ENCODE assay signal across 8 cellular contexts in the genomic region with DNA sequence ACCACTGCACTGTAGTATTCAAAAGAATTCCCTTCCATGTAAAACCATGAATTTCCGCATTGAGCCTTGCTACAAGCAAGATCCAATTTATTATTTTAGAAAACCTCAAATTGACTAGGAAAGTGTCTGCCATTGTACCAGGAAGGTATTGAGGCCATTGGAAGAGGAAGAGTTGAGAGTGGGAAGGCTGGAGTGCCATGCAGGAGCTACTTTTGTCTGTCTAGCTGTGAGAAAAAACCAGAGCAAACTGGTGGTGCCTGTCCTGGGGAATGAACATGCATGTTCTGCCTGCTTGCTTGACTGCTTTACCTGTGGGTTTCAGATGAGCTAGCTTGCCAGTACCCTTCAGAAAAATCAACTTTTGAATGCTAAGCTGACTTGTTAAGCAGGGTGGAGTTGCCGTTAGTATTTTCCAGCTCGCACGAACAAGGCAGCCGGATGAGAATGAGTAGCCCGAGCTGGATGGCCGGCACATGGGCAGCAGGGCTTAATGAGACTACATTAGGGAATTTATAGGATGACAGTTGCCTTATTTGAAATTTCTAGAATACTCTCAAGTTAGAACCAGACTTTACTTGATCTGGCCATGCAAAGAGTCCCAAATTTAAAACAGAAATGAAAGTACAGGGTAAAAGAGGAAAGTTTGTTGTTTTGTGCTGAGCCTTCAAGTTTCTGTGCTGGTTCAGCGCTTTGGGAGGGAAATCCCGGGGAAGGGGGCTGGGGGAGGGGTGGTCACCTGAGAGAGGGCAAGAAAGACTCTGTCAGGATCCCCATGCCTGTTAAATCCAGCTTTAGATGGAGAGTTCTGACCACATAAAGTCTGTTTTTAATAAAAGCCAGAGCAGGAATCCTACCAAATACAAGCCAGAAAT. TPM values are rescaled to one million over a fixed set of nuclear protein-coding genes. Genes with fewer than 3 reads are reported as not detected.
DNase-seq lines count a peak whose midpoint lies in the region; ATAC-seq and TF ChIP-seq lines count a peak whose summit lies in the region.

No MANE protein-coding gene starts in this region.

- H3K27ac Mint-ChIP-seq in activated T-cell treated with anti-CD3 and anti-CD28 coated beads, Interleukin-2, amount 50 U/mL, for 72 hours = no peak overlapping the region
- H3K27ac Mint-ChIP-seq in activated T-cell treated with anti-CD3 and anti-CD28 coated beads, Interleukin-2, amount 50 U/mL, for 24 hours = no peak overlapping the region
- H3K27ac Mint-ChIP-seq in progenitor cell of endocrine pancreas = peak overlapping the region; percentile 42
- peak overlapping the region in 1 of 2 donors; percentile 16 for H3K27ac Mint-ChIP-seq in natural killer cell treated with Interleukin-12 subunit alpha and Interleukin-12 subunit beta and Interleukin-15 and Interleukin-18, amount 100 ng/mL, for 72 hours

- peak overlapping the region; percentile 3 to 32 for H3K4me3 Mint-ChIP-seq in activated T-cell treated with anti-CD3 and anti-CD28 coated beads, Interleukin-2, amount 50 U/mL, for 72 hours
- no peak overlapping the region for H3K4me3 Mint-ChIP-seq in activated T-cell treated with anti-CD3 and anti-CD28 coated beads, Interleukin-2, amount 50 U/mL, for 24 hours
- H3K4me3 Mint-ChIP-seq in progenitor cell of endocrine pancreas (ENCODE audit: low read depth) = no peak overlapping the region
- no peak overlapping the region for H3K4me3 Mint-ChIP-seq in natural killer cell treated with Interleukin-12 subunit alpha and Interleukin-12 subunit beta and Interleukin-15 and Interleukin-18, amount 100 ng/mL, for 72 hours

- peaks cover 54% of the 10 kb centered on the region for H3K4me1 Mint-ChIP-seq in activated T-cell treated with anti-CD3 and anti-CD28 coated beads, Interleukin-2, amount 50 U/mL, for 72 hours (ENCODE audit: low read depth)
- peaks cover 51% of the 10 kb centered on the region for H3K4me1 Mint-ChIP-seq in activated T-cell treated with anti-CD3 and anti-CD28 coated beads, Interleukin-2, amount 50 U/mL, for 24 hours (ENCODE audit: low read depth)
- H3K4me1 Mint-ChIP-seq in progenitor cell of endocrine pancreas (ENCODE audit: low read depth) = peaks cover 29% of the 10 kb centered on the region
- H3K4me1 Mint-ChIP-seq in natural killer cell treated with Interleukin-12 subunit alpha and Interleukin-12 subunit beta and Interleukin-15 and Interleukin-18, amount 100 ng/mL, for 72 hours (ENCODE audit: low read depth in 2 of 2) = peaks cover 16 to 32% of the 10 kb centered on the region in 2 donors

- no peak for TF ChIP-seq CTCF in epithelial cell of esophagus (IDR thresholded peaks at IDR 0.05; ENCODE audit: insufficient read depth, low read depth, low read length, missing control alignments)
- TF ChIP-seq CTCF in progenitor cell of endocrine pancreas (IDR thresholded peaks at IDR 0.05; ENCODE audit: unreplicated experiment) = no peak

- no peaks in the 10 kb centered on the region for H3K9me3 Mint-ChIP-seq in activated T-cell treated with anti-CD3 and anti-CD28 coated beads, Interleukin-2, amount 50 U/mL, for 72 hours
- H3K9me3 Mint-ChIP-seq in activated T-cell treated with anti-CD3 and anti-CD28 coated beads, Interleukin-2, amount 50 U/mL, for 24 hours = no peaks in the 10 kb centered on the region
- H3K9me3 Mint-ChIP-seq in progenitor cell of endocrine pancreas (ENCODE audit: low read depth) = no peaks in the 10 kb centered on the region
- no peaks in the 10 kb centered on the region for H3K9me3 Mint-ChIP-seq in natural killer cell treated with Interleukin-12 subunit alpha and Interleukin-12 subunit beta and Interleukin-15 and Interleukin-18, amount 100 ng/mL, for 72 hours

- H3K4me3 ChIP-seq in epithelial cell of esophagus (ENCODE audit: low read length) = no peak overlapping the region

- DNase-seq in activated T-cell treated with anti-CD3 and anti-CD28 coated beads, Interleukin-2, amount 50 U/mL, for 72 hours = no peak
- DNase-seq in activated T-cell treated with anti-CD3 and anti-CD28 coated beads, Interleukin-2, amount 50 U/mL, for 24 hours = no peak
- DNase-seq in epithelial cell of esophagus (ENCODE audit: low read depth) (peak; percentile 31), progenitor cell of endocrine pancreas (ENCODE audit: low spot score, unreplicated experiment) (no peak), NCI-H526 treated with DMSO at 0.1 percent for 48 hours (lab: John Stamatoyannopoulos, UW) (no peak), GM19240 (ENCODE audit: insufficient read length, low spot score) (no peak)
- no peak for DNase-seq in natural killer cell treated with Interleukin-12 subunit alpha and Interleukin-12 subunit beta and Interleukin-15 and Interleukin-18, amount 100 ng/mL, for 72 hours (ENCODE audit: low spot score)

- no peaks in the 10 kb centered on the region for H3K27me3 Mint-ChIP-seq in activated T-cell treated with anti-CD3 and anti-CD28 coated beads, Interleukin-2, amount 50 U/mL, for 72 hours (ENCODE audit: low read depth)
- no peaks in the 10 kb centered on the region for H3K27me3 Mint-ChIP-seq in activated T-cell treated with anti-CD3 and anti-CD28 coated beads, Interleukin-2, amount 50 U/mL, for 24 hours
- no peaks in the 10 kb centered on the region for H3K27me3 Mint-ChIP-seq in progenitor cell of endocrine pancreas
- H3K27me3 Mint-ChIP-seq in natural killer cell treated with Interleukin-12 subunit alpha and Interleukin-12 subunit beta and Interleukin-15 and Interleukin-18, amount 100 ng/mL, for 72 hours = peaks cover 0 to 2% of the 10 kb centered on the region in 2 donors

- ATAC-seq in activated T-cell treated with anti-CD3 and anti-CD28 coated beads, Interleukin-2, amount 50 U/mL, for 72 hours (replicated peaks in 1 of 2) = no peak
- ATAC-seq in HG03139 (IDR thresholded peaks at IDR 0.05; ENCODE audit: unreplicated experiment) = peak; percentile 49
- no peak for ATAC-seq in natural killer cell treated with Interleukin-12 subunit alpha and Interleukin-12 subunit beta and Interleukin-15 and Interleukin-18, amount 100 ng/mL, for 72 hours

- H3K36me3 Mint-ChIP-seq in activated T-cell treated with anti-CD3 and anti-CD28 coated beads, Interleukin-2, amount 50 U/mL, for 72 hours (ENCODE audit: insufficient read depth in 2 of 2) = peaks cover 0 to 2% of the 10 kb centered on the region in 2 donors
- H3K36me3 Mint-ChIP-seq in activated T-cell treated with anti-CD3 and anti-CD28 coated beads, Interleukin-2, amount 50 U/mL, for 24 hours (ENCODE audit: low read depth) = no peaks in the 10 kb centered on the region
- H3K36me3 Mint-ChIP-seq in progenitor cell of endocrine pancreas (ENCODE audit: insufficient read depth) = peaks cover 5% of the 10 kb centered on the region
- no peaks in the 10 kb centered on the region for H3K36me3 Mint-ChIP-seq in natural killer cell treated with Interleukin-12 subunit alpha and Interleukin-12 subunit beta and Interleukin-15 and Interleukin-18, amount 100 ng/mL, for 72 hours

RNA-seq across cellular contexts. Expression of gene C1orf105, which starts 29.6 kb away (rescaled TPM):
- total RNA-seq in activated T-cell treated with anti-CD3 and anti-CD28 coated beads, Interleukin-2, amount 50 U/mL, for 72 hours = not detected
- total RNA-seq in progenitor cell of endocrine pancreas = not detected in 2 replicates
- total RNA-seq in natural killer cell treated with Interleukin-12 subunit alpha and Interleukin-12 subunit beta and Interleukin-15 and Interleukin-18, amount 100 ng/mL, for 72 hours = not detected

RNA-seq across cellular contexts. Expression of gene PIGC, which starts 53.0 kb away (rescaled TPM):
- 10 to 100 TPM; 31.4 to 32.7 TPM for total RNA-seq in activated T-cell treated with anti-CD3 and anti-CD28 coated beads, Interleukin-2, amount 50 U/mL, for 72 hours
- 28.6 and 30.3 TPM in 2 replicates for total RNA-seq in progenitor cell of endocrine pancreas
- 10 to 100 TPM; 22.4 to 27.0 TPM for total RNA-seq in natural killer cell treated with Interleukin-12 subunit alpha and Interleukin-12 subunit beta and Interleukin-15 and Interleukin-18, amount 100 ng/mL, for 72 hours

Comparison
In these comparisons a context has a peak if more than half of its experiments do, and no peak if none do; other contexts are left out.
1. H3K4me3 Mint-ChIP-seq: peak in activated T-cell treated with anti-CD3 and anti-CD28 coated beads, Interleukin-2, amount 50 U/mL, for 72 hours (2 of 2); none in activated T-cell treated with anti-CD3 and anti-CD28 coated beads, Interleukin-2, amount 50 U/mL, for 24 hours (single experiment), progenitor cell of endocrine pancreas (single experiment) and natural killer cell treated with Interleukin-12 subunit alpha and Interleukin-12 subunit beta and Interleukin-15 and Interleukin-18, amount 100 ng/mL, for 72 hours (single experiment).